18 cellular contexts compared by ENCODE assay signal in the genomic region with DNA sequence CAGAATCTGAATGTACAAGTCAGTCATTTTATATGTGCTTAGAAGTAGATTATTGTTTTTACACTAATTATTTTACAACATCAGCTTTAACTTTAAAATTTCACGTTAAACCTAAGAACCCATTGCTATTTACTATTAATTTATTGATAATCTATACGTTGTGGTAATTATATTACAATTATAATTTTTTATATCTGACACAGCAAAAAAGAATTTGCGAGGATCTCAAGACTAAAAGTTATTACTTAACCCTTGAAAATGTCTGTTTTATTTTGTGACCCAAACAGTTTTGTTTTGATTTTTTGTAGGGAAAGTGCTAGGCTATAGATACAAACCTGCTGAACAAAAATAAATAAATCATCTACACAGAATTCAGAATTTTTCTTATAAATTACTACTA.
"Had no signal": no experiment of that assay in that cellular context is flagged by ENCODE, and none has a peak within 500 bp of the region (broad histone marks: within the 10 kb centered on the region; RNA-seq: fewer than 3 reads in every experiment).

No MANE protein-coding gene starts in this region.

- H3K36me3 Mint-ChIP-seq: immature natural killer cell; stimulated activated memory B cell treated with anti-CD40 and anti-IgM and Interleukin-4, amounts not matched to agents 10 μg/mL and 1 μg/mL and 100 μg/mL, for 72 hours had no signal

- FAIRE-seq: keratinocyte had no signal

- H3K4me1 ChIP-seq: tibial artery, upper lobe of right lung had no signal

- H3K9me3 ChIP-seq: sigmoid colon, tibial artery, upper lobe of right lung, vagina had no signal

- H3K4me1 Mint-ChIP-seq: immature natural killer cell; nephron progenitor cell; stimulated activated memory B cell treated with anti-CD40 and anti-IgM and Interleukin-4, amounts not matched to agents 10 μg/mL and 1 μg/mL and 100 μg/mL, for 72 hours had no signal

- H3K27me3 Mint-ChIP-seq: stimulated activated memory B cell treated with anti-CD40 and anti-IgM and Interleukin-4, amounts not matched to agents 10 μg/mL and 1 μg/mL and 100 μg/mL, for 72 hours; stimulated activated naive CD8-positive, alpha-beta T cell treated with anti-CD3 and anti-CD28 coated beads, Interleukin-15, Interleukin-2, amounts not matched to agents 100 ng/mL and 50 ng/mL, for 24 hours had no signal

- DNase-seq: effector memory CD4-positive, alpha-beta T cell; foreskin keratinocyte; immature natural killer cell; left ventricle myocardium superior; mesenchymal stem cell; midbrain; nephron progenitor cell; posterior cingulate gyrus; sigmoid colon; stimulated activated CD4-positive, alpha-beta T cell treated with anti-CD3 and anti-CD28 coated beads, Interleukin-4, amount 100 ng/mL, for 24 hours; tibial artery; upper lobe of right lung had no signal

- H3K9me3 Mint-ChIP-seq: stimulated activated memory B cell treated with anti-CD40 and anti-IgM and Interleukin-4, amounts not matched to agents 10 μg/mL and 1 μg/mL and 100 μg/mL, for 72 hours; stimulated activated naive CD8-positive, alpha-beta T cell treated with anti-CD3 and anti-CD28 coated beads, Interleukin-15, Interleukin-2, amounts not matched to agents 100 ng/mL and 50 ng/mL, for 24 hours had no signal

- H3K27ac ChIP-seq: foreskin keratinocyte, sigmoid colon, skin epidermis, tibial artery, upper lobe of right lung, vagina had no signal

- H3K4me3 ChIP-seq: lung, sigmoid colon, skin epidermis, tibial artery, upper lobe of right lung, vagina had no signal

- ATAC-seq: foreskin keratinocyte; left ventricle myocardium superior; stimulated activated memory B cell treated with anti-CD40 and anti-IgM and Interleukin-4, amounts not matched to agents 10 μg/mL and 1 μg/mL and 100 μg/mL, for 72 hours; upper lobe of right lung had no signal

- H3K36me3 ChIP-seq: sigmoid colon, upper lobe of right lung, vagina had no signal

- H3K4me3 Mint-ChIP-seq: immature natural killer cell; nephron progenitor cell; stimulated activated memory B cell treated with anti-CD40 and anti-IgM and Interleukin-4, amounts not matched to agents 10 μg/mL and 1 μg/mL and 100 μg/mL, for 72 hours; stimulated activated naive CD8-positive, alpha-beta T cell treated with anti-CD3 and anti-CD28 coated beads, Interleukin-15, Interleukin-2, amounts not matched to agents 100 ng/mL and 50 ng/mL, for 24 hours had no signal

- H3K27ac Mint-ChIP-seq: immature natural killer cell; nephron progenitor cell; stimulated activated memory B cell treated with anti-CD40 and anti-IgM and Interleukin-4, amounts not matched to agents 10 μg/mL and 1 μg/mL and 100 μg/mL, for 72 hours; stimulated activated naive CD8-positive, alpha-beta T cell treated with anti-CD3 and anti-CD28 coated beads, Interleukin-15, Interleukin-2, amounts not matched to agents 100 ng/mL and 50 ng/mL, for 24 hours had no signal

- H3K27me3 ChIP-seq: foreskin keratinocyte, sigmoid colon, tibial artery, upper lobe of right lung, vagina had no signal
